Comparison of ENCODE assay signal across 19 cellular contexts in the genomic region with DNA sequence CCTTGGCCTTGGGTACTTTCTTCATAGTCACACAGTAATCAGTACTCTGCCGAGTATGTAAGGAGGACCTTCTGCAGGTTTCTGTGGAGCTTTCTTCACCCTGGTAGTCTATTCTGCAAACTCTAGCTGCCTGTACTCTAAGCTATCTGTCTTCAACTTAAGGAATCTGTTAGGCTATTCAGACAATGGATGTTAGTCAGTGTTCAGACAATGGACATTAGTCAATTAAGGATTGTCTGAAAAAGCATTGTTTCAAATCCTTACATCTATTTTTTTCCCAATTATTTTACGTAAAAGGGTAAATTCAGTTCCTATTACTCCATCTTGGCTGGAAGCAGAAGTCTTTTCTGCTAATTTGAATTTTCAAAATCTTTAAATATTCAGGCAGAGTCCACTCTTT.
"Had no signal": no experiment of that assay in that cellular context is flagged by ENCODE, and none has a peak within 500 bp of the region (broad histone marks: within the 10 kb centered on the region; RNA-seq: fewer than 3 reads in every experiment).

No MANE protein-coding gene starts in this region.

- H3K9me3 Mint-ChIP-seq: immature natural killer cell had no signal

- ATAC-seq: gastroesophageal sphincter; left cardiac atrium; naive thymus-derived CD4-positive, alpha-beta T cell; psoas muscle; right lobe of liver; stimulated activated memory B cell treated with anti-CD40 and anti-IgM and Interleukin-4, amounts not matched to agents 10 μg/mL and 1 μg/mL and 100 μg/mL, for 72 hours had no signal

- H3K27me3 Mint-ChIP-seq: naive thymus-derived CD4-positive, alpha-beta T cell; stimulated activated memory B cell treated with anti-CD40 and anti-IgM and Interleukin-4, amounts not matched to agents 10 μg/mL and 1 μg/mL and 100 μg/mL, for 72 hours had no signal

- H3K9me3 ChIP-seq: colonic mucosa, esophagus muscularis mucosa, gastroesophageal sphincter, psoas muscle, right lobe of liver had no signal

- DNase-seq: colonic mucosa; effector CD4-positive, alpha-beta T cell; foreskin fibroblast; immature natural killer cell; kidney; left cardiac atrium; left ventricle myocardium inferior; naive thymus-derived CD4-positive, alpha-beta T cell; nephron progenitor cell; psoas muscle; retina; right lobe of liver; spleen; trophoblast cell had no signal

- H2AFZ ChIP-seq: parathyroid adenoma had no signal

- H3K9ac ChIP-seq: parathyroid adenoma had no signal

- H3K4me1 ChIP-seq: colonic mucosa, esophagus muscularis mucosa, gastroesophageal sphincter, left ventricle myocardium inferior, parathyroid adenoma, psoas muscle, right lobe of liver, spleen had no signal

- H3K27ac Mint-ChIP-seq: nephron progenitor cell; stimulated activated memory B cell treated with anti-CD40 and anti-IgM and Interleukin-4, amounts not matched to agents 10 μg/mL and 1 μg/mL and 100 μg/mL, for 72 hours had no signal

- H3K27ac ChIP-seq: colonic mucosa, esophagus muscularis mucosa, gastroesophageal sphincter, left ventricle myocardium inferior, parathyroid adenoma, psoas muscle, right lobe of liver, spleen had no signal

- H3K4me3 Mint-ChIP-seq: immature natural killer cell; naive thymus-derived CD4-positive, alpha-beta T cell; nephron progenitor cell; stimulated activated memory B cell treated with anti-CD40 and anti-IgM and Interleukin-4, amounts not matched to agents 10 μg/mL and 1 μg/mL and 100 μg/mL, for 72 hours had no signal

- H3K36me3 ChIP-seq: colonic mucosa had no signal

- H3K4me1 Mint-ChIP-seq: immature natural killer cell; nephron progenitor cell; stimulated activated memory B cell treated with anti-CD40 and anti-IgM and Interleukin-4, amounts not matched to agents 10 μg/mL and 1 μg/mL and 100 μg/mL, for 72 hours had no signal

- H3K4me3 ChIP-seq: colonic mucosa, esophagus muscularis mucosa, gastroesophageal sphincter, left ventricle myocardium inferior, lung, psoas muscle, right lobe of liver, spleen had no signal

- H3K27me3 ChIP-seq: colonic mucosa, esophagus muscularis mucosa, gastroesophageal sphincter, right lobe of liver, spleen had no signal

- H3K79me2 ChIP-seq: parathyroid adenoma had no signal
